7 cellular contexts compared by ENCODE assay signal in genomic region chr15:57591822-57592367, GRCh38. TPM values are rescaled to one million over a fixed set of nuclear protein-coding genes. Genes with fewer than 3 reads are reported as not detected.
DNase-seq lines count a peak whose midpoint lies in the region; ATAC-seq lines count a peak whose summit lies in the region.

Gene MYZAP, plus strand, starts transcription at chr15:57591904. Its CDS starts 131 bp downstream, at chr15:57592035.

- H3K36me3 Mint-ChIP-seq in memory B cell = peaks cover 7% of the 10 kb centered on the region

- peaks cover 14% of the 10 kb centered on the region for H3K27me3 Mint-ChIP-seq in memory B cell

- ATAC-seq in memory B cell (ENCODE audit: low read depth) = peak; percentile 69

- peak within 1 kb of the TSS; percentile 79 for H3K4me3 Mint-ChIP-seq in memory B cell

- DNase-seq in HT-29 (ENCODE audit: low spot score) = peak; percentile 84
- DNase-seq in activated CD4-positive, alpha-beta T cell treated with anti-CD3 and anti-CD28 coated beads for 1 hour = peak; percentile 28
- DNase-seq in ecto neural progenitor cell (ENCODE audit: low spot score) = peak; percentile 78
- peak in 1 of 2 donors; percentile 41 for DNase-seq in memory B cell (ENCODE audit: low spot score in 2 of 2)
- DNase-seq in stimulated activated CD8-positive, alpha-beta memory T cell treated with anti-CD3 and anti-CD28 coated beads, Interleukin-12 subunit alpha, Interleukin-12 subunit beta, amount 100 ng/mL, for 4 hours (ENCODE audit: low read depth) = peak; percentile 2
- no peak for DNase-seq in foreskin melanocyte
- DNase-seq in NCI-H2227 (lab: John Stamatoyannopoulos, UW; ENCODE audit: unreplicated experiment) = no peak

- H3K9me3 Mint-ChIP-seq in memory B cell = peaks cover 2% of the 10 kb centered on the region

- no peak within 1 kb of the TSS for H3K27ac Mint-ChIP-seq in memory B cell

- H3K4me1 Mint-ChIP-seq in memory B cell = peaks cover 23% of the 10 kb centered on the region

RNA-seq across cellular contexts. Expression of gene MYZAP, which starts in this region (rescaled TPM):
- 6.5 and 7.7 TPM in 2 replicates for total RNA-seq in HT-29 (2014; rRNA removed; shearing (Covaris generic))

Comparison
In these comparisons a context has a peak if more than half of its experiments do, and no peak if none do; other contexts are left out.
1. DNase-seq: peak in HT-29 (single experiment), activated CD4-positive, alpha-beta T cell treated with anti-CD3 and anti-CD28 coated beads for 1 hour (single experiment), ecto neural progenitor cell (single experiment) and stimulated activated CD8-positive, alpha-beta memory T cell treated with anti-CD3 and anti-CD28 coated beads, Interleukin-12 subunit alpha, Interleukin-12 subunit beta, amount 100 ng/mL, for 4 hours (single experiment); none in foreskin melanocyte (single experiment) and NCI-H2227 (single experiment).